In genomic region chr12:58710896-58711295, GRCh38 we compare ENCODE assay signal across 30 cellular contexts.
"Had no signal": no experiment of that assay in that cellular context is flagged by ENCODE, and none has a peak within 500 bp of the region (broad histone marks: within the 10 kb centered on the region; RNA-seq: fewer than 3 reads in every experiment).

No MANE protein-coding gene starts in this region.

- H3K27me3 ChIP-seq: neutrophil, ovary, right lobe of liver, sigmoid colon, stomach, thyroid gland, tibial nerve, upper lobe of left lung, vagina had no signal

- H3K4me3 ChIP-seq: ovary, psoas muscle, right lobe of liver, sigmoid colon, skin epidermis, stomach, thoracic aorta, thyroid gland, tibial nerve, upper lobe of left lung, vagina had no signal

- H3K4me1 ChIP-seq: parathyroid adenoma, psoas muscle, right lobe of liver, sigmoid colon, stomach, thyroid gland, tibial nerve, upper lobe of left lung had no signal

- DNase-seq: naive thymus-derived CD8-positive, alpha-beta T cell; nephron progenitor cell; nucleus accumbens; ovary; posterior cingulate gyrus; psoas muscle; right cardiac atrium; right lobe of liver; sigmoid colon; stimulated activated CD4-positive, alpha-beta T cell treated with anti-CD3 and anti-CD28 coated beads, Interleukin-15, amount 100 ng/mL, for 24 hours; stimulated activated CD4-positive, alpha-beta T cell treated with anti-CD3 and anti-CD28 coated beads, Interleukin-2, amount 100 ng/mL, for 24 hours; stimulated activated CD4-positive, alpha-beta T cell treated with anti-CD3 and anti-CD28 coated beads, Interleukin-2, amount 100 ng/mL, for 48 hours; stimulated activated CD4-positive, alpha-beta T cell treated with anti-CD3 and anti-CD28 coated beads, Interleukin-4, amount 100 ng/mL, for 24 hours; stimulated activated naive B cell treated with anti-CD40 and anti-IgM and Interleukin-4, amounts not matched to agents 10 μg/mL and 1 μg/mL and 100 μg/mL, for 72 hours; stimulated activated naive CD4-positive, alpha-beta T cell treated with Interleukin-2 at 50 U/mL for 16 hours; stomach; thyroid gland; trophoblast cell; upper lobe of left lung had no signal

- H3K36me3 Mint-ChIP-seq: stimulated activated effector memory CD8-positive, alpha-beta T cell treated with anti-CD3 and anti-CD28 coated beads, Interleukin-12 subunit alpha, Interleukin-12 subunit beta, amount 100 ng/mL, for 72 hours; stimulated activated naive B cell treated with anti-CD40 and anti-IgM and Interleukin-4, amounts not matched to agents 10 μg/mL and 1 μg/mL and 100 μg/mL, for 72 hours had no signal

- H3K9ac ChIP-seq: parathyroid adenoma had no signal

- H3K4me1 Mint-ChIP-seq: naive thymus-derived CD8-positive, alpha-beta T cell; nephron progenitor cell; neural crest cell; stimulated activated effector memory CD8-positive, alpha-beta T cell treated with anti-CD3 and anti-CD28 coated beads, Interleukin-12 subunit alpha, Interleukin-12 subunit beta, amount 100 ng/mL, for 72 hours; stimulated activated naive B cell treated with anti-CD40 and anti-IgM and Interleukin-4, amounts not matched to agents 10 μg/mL and 1 μg/mL and 100 μg/mL, for 72 hours had no signal

- H3K27me3 Mint-ChIP-seq: naive thymus-derived CD8-positive, alpha-beta T cell; natural killer cell treated with Interleukin-12 subunit alpha and Interleukin-12 subunit beta and Interleukin-15 and Interleukin-18, amount 100 ng/mL, for 72 hours; progenitor cell of endocrine pancreas; stimulated activated naive B cell treated with anti-CD40 and anti-IgM and Interleukin-4, amounts not matched to agents 10 μg/mL and 1 μg/mL and 100 μg/mL, for 72 hours; stimulated activated naive CD8-positive, alpha-beta T cell treated with anti-CD3 and anti-CD28 coated beads, Interleukin-15, Interleukin-2, amounts not matched to agents 100 ng/mL and 50 ng/mL, for 24 hours had no signal

- H3K36me3 ChIP-seq: neutrophil, ovary, right lobe of liver, sigmoid colon, stomach, thoracic aorta, thyroid gland, tibial nerve, upper lobe of left lung, vagina had no signal

- H3K27ac ChIP-seq: neutrophil, ovary, parathyroid adenoma, psoas muscle, right lobe of liver, sigmoid colon, stomach, thoracic aorta, thyroid gland, tibial nerve, upper lobe of left lung, vagina had no signal

- H3K27ac Mint-ChIP-seq: naive thymus-derived CD8-positive, alpha-beta T cell; natural killer cell treated with Interleukin-12 subunit alpha and Interleukin-12 subunit beta and Interleukin-15 and Interleukin-18, amount 100 ng/mL, for 72 hours; progenitor cell of endocrine pancreas; stimulated activated effector memory CD8-positive, alpha-beta T cell treated with anti-CD3 and anti-CD28 coated beads, Interleukin-12 subunit alpha, Interleukin-12 subunit beta, amount 100 ng/mL, for 72 hours; stimulated activated naive B cell treated with anti-CD40 and anti-IgM and Interleukin-4, amounts not matched to agents 10 μg/mL and 1 μg/mL and 100 μg/mL, for 72 hours; stimulated activated naive CD8-positive, alpha-beta T cell treated with anti-CD3 and anti-CD28 coated beads, Interleukin-15, Interleukin-2, amounts not matched to agents 100 ng/mL and 50 ng/mL, for 24 hours had no signal

- H3K4me3 Mint-ChIP-seq: naive thymus-derived CD8-positive, alpha-beta T cell; natural killer cell treated with Interleukin-12 subunit alpha and Interleukin-12 subunit beta and Interleukin-15 and Interleukin-18, amount 100 ng/mL, for 72 hours; nephron progenitor cell; neural crest cell; stimulated activated effector memory CD8-positive, alpha-beta T cell treated with anti-CD3 and anti-CD28 coated beads, Interleukin-12 subunit alpha, Interleukin-12 subunit beta, amount 100 ng/mL, for 72 hours; stimulated activated naive B cell treated with anti-CD40 and anti-IgM and Interleukin-4, amounts not matched to agents 10 μg/mL and 1 μg/mL and 100 μg/mL, for 72 hours; stimulated activated naive CD8-positive, alpha-beta T cell treated with anti-CD3 and anti-CD28 coated beads, Interleukin-15, Interleukin-2, amounts not matched to agents 100 ng/mL and 50 ng/mL, for 24 hours had no signal

- H3K9me3 ChIP-seq: neutrophil, ovary, right lobe of liver, sigmoid colon, thyroid gland, vagina had no signal

- H2AFZ ChIP-seq: parathyroid adenoma had no signal

- H3K79me2 ChIP-seq: parathyroid adenoma had no signal
